Comparison of ENCODE assay signal across 10 cellular contexts in the genomic region with DNA sequence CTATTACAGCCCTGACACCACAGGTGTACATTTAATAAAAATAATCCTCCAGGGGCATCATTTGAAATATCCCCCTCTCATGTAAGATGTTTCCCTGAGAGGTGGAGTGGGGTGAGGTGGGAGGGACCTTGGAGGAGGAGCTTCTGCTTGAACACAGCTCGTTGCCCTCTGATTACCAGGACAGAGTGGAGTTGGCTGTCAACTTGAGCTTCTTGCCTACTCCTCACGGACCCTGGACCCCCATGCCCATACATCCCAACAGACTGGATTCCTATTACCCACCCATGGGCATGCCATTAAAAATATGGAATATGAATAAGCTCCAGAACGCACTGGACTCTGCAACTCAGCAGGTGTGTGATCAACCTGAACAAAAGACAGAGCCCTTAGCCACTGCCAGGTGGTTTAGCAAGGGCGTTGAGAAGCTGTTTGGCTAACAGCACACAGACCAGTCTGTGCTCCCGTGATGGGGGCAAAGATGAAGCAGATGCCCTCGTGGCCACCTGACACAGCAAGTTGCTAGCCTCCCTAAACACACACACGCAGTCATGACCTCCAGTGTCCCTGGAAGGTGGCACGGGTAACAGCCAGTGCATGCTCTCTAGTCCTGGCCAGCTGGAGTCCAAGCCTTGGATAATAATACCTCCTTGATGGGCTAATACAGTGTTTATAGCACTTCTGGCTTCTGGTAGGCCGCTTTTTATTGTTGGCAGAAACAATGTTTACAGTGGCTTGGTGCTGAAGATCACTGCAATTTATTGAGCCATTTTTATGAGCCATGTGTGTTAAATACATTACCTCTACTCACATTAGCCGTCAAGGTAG.
DNase-seq lines count a peak whose midpoint lies in the region; ATAC-seq and TF ChIP-seq lines count a peak whose summit lies in the region.
"Had no signal": no experiment of that assay in that cellular context is flagged by ENCODE, and none has a peak within 500 bp of the region (broad histone marks: within the 10 kb centered on the region; RNA-seq: fewer than 3 reads in every experiment).

No MANE protein-coding gene starts in this region.

- H3K36me3 Mint-ChIP-seq in activated naive CD4-positive, alpha-beta T cell treated with anti-CD3 and anti-CD28 coated beads, Interleukin-2, amount 50 U/mL, for 24 hours = no peaks in the 10 kb centered on the region

- WGBS in transverse colon (ENCODE audit: low coverage in 1 of 2), 2 donors = 37 to 57% methylated on average over 2 to 10 of the region's 10 CpGs

- ATAC-seq in left colon (peak; percentile 62), HG03135 (IDR thresholded peaks at IDR 0.05; ENCODE audit: unreplicated experiment) (no peak), GM19023 (IDR thresholded peaks at IDR 0.05; ENCODE audit: unreplicated experiment) (no peak)

- H3K27me3 ChIP-seq in transverse colon = no peaks in the 10 kb centered on the region

- H3K4me1 ChIP-seq in transverse colon = peaks cover 54 to 97% (median 78%) of the 10 kb centered on the region in 4 donors

- peaks cover 64% of the 10 kb centered on the region for H3K4me1 Mint-ChIP-seq in activated naive CD4-positive, alpha-beta T cell treated with anti-CD3 and anti-CD28 coated beads, Interleukin-2, amount 50 U/mL, for 24 hours

- H3K36me3 ChIP-seq in transverse colon = no peaks in the 10 kb centered on the region

- TF ChIP-seq POLR2A in transverse colon (IDR thresholded peaks at IDR 0.05) = no peak

- no peak overlapping the region for H3K4me3 ChIP-seq in transverse colon

- in situ Hi-C loops in transverse colon (cut with MboI; ENCODE audit: low pct_ligation_motif_present in 1 of 4, low pct_unique_long_range_greater_than_20kb in 1 of 4, low sequenced_read_pairs in 3 of 4) = loop anchor here in 3 of 4 donors (5.0 to 10.0 kb wide), 6 partner anchors 101 to 369 kb away; a partner anchor contains a TSS

- intact Hi-C loops in left colon (cut with DNase I, micrococcal nuclease) (loop anchor here in 1 of 2 donors (10.0 kb wide), 1 partner anchor 249 kb away; no protein-coding TSS in a partner anchor), transverse colon (cut with DNase I; ENCODE audit: low total_unique reads) (no loop called here)

- TF ChIP-seq EP300 in transverse colon (IDR thresholded peaks at IDR 0.05; ENCODE audit: low read depth) = no peak

- peak overlapping the region; percentile 86 to 91 (median 88) for H3K27ac ChIP-seq in transverse colon
- no peak overlapping the region for H3K27ac ChIP-seq in caudate nucleus (ENCODE audit: low read depth, low read length)

- H3K4me3 Mint-ChIP-seq in activated naive CD4-positive, alpha-beta T cell treated with anti-CD3 and anti-CD28 coated beads, Interleukin-2, amount 50 U/mL, for 24 hours = no peak overlapping the region

- H3K27ac Mint-ChIP-seq in activated naive CD4-positive, alpha-beta T cell treated with anti-CD3 and anti-CD28 coated beads, Interleukin-2, amount 50 U/mL, for 24 hours = peak overlapping the region; percentile 30

- no peaks in the 10 kb centered on the region for H3K27me3 Mint-ChIP-seq in activated naive CD4-positive, alpha-beta T cell treated with anti-CD3 and anti-CD28 coated beads, Interleukin-2, amount 50 U/mL, for 24 hours

- no peaks in the 10 kb centered on the region for H3K9me3 ChIP-seq in transverse colon

- no peak for TF ChIP-seq CTCF in transverse colon (IDR thresholded peaks at IDR 0.05)

- DNase-seq in activated naive CD4-positive, alpha-beta T cell treated with Interleukin-2 at 50 U/mL for 16 hours = no peak
- DNase-seq in NCI-H748 treated with DMSO at 0.1 percent for 48 hours (lab: John Stamatoyannopoulos, UW) (peak; percentile 85), left colon (peak; percentile 55 to 76), transverse colon (no peak), caudate nucleus (lab: John Stamatoyannopoulos, UW) (no peak)
- DNase-seq: C1 segment of cervical spinal cord; effector CD8-positive, alpha-beta T cell had no signal

- no peaks in the 10 kb centered on the region for H3K9me3 Mint-ChIP-seq in activated naive CD4-positive, alpha-beta T cell treated with anti-CD3 and anti-CD28 coated beads, Interleukin-2, amount 50 U/mL, for 24 hours

Comparison
In these comparisons a context has a peak if more than half of its experiments do, and no peak if none do; other contexts are left out.
1. DNase-seq: peak in NCI-H748 treated with DMSO at 0.1 percent for 48 hours (single experiment) and left colon (2 of 2); none in activated naive CD4-positive, alpha-beta T cell treated with Interleukin-2 at 50 U/mL for 16 hours (single experiment), transverse colon (single experiment) and caudate nucleus (0 of 61).